26 cellular contexts compared by ENCODE assay signal in the genomic region with DNA sequence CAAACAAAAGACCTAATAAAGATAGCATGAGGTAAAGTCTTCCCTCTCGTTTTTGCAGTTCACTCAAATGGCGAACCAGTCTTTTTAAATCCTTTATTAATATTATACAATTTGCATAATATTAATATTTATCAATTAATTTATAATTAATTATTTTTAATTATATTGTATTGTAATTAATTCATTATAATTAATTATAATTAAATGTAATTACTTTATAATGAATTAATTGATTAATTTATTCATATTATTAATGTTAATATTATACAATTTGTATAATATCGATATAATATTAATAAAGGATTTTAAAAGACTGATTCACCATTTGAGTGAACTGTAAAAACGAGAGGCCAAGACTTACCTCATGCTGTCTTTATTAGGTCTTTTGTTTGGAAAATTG.
"Had no signal": no experiment of that assay in that cellular context is flagged by ENCODE, and none has a peak within 500 bp of the region (broad histone marks: within the 10 kb centered on the region; RNA-seq: fewer than 3 reads in every experiment).

No MANE protein-coding gene starts in this region.

- H3K4me1 Mint-ChIP-seq: immature natural killer cell; mesothelial cell of epicardium; naive B cell; natural killer cell; nephron progenitor cell; neural progenitor cell; stimulated activated naive B cell treated with anti-CD40 and anti-IgM and Interleukin-4, amounts not matched to agents 10 μg/mL and 1 μg/mL and 100 μg/mL, for 72 hours had no signal

- ATAC-seq: natural killer cell; right lobe of liver; stimulated activated naive B cell treated with anti-CD40 and anti-IgM and Interleukin-4, amounts not matched to agents 10 μg/mL and 1 μg/mL and 100 μg/mL, for 72 hours; stimulated activated naive CD8-positive, alpha-beta T cell treated with anti-CD3 and anti-CD28 coated beads, Interleukin-15, Interleukin-2, amounts not matched to agents 100 U/mL and 50 U/mL, for 24 hours had no signal

- DNase-seq: hypothalamus; immature natural killer cell; left ventricle myocardium inferior; mesendoderm; naive B cell; natural killer cell; nephron progenitor cell; occipital lobe; right lobe of liver; stimulated activated CD4-positive, alpha-beta T cell treated with anti-CD3 and anti-CD28 coated beads, Interleukin-12 subunit alpha, Interleukin-12 subunit beta, amount 100 ng/mL, for 4 hours; stimulated activated CD4-positive, alpha-beta T cell treated with anti-CD3 and anti-CD28 coated beads, Interleukin-15, amount 100 ng/mL, for 24 hours; stimulated activated CD4-positive, alpha-beta T cell treated with anti-CD3 and anti-CD28 coated beads, Interleukin-2, amount 100 ng/mL, for 24 hours; stimulated activated CD4-positive, alpha-beta T cell treated with anti-CD3 and anti-CD28 coated beads, Interleukin-4, amount 100 ng/mL, for 1 hour; stimulated activated naive B cell treated with anti-CD40 and anti-IgM and Interleukin-4, amounts not matched to agents 10 μg/mL and 1 μg/mL and 100 μg/mL, for 72 hours; stimulated activated naive CD8-positive, alpha-beta T cell treated with anti-CD3 and anti-CD28 coated beads, Interleukin-15, Interleukin-2, amounts not matched to agents 100 U/mL and 50 U/mL, for 24 hours; stomach; testis; tibial artery; trophoblast cell; uterus had no signal

- H3K4me1 ChIP-seq: left ventricle myocardium inferior, neural progenitor cell, right atrium auricular region, right lobe of liver, stomach, testis, tibial artery, uterus had no signal

- H3K9me3 ChIP-seq: left ventricle myocardium inferior, neutrophil, right atrium auricular region, right lobe of liver, testis, tibial artery, uterus had no signal

- H3K27me3 ChIP-seq: neural progenitor cell, neutrophil, right atrium auricular region, right lobe of liver, stomach, testis, tibial artery, uterus had no signal

- H3K4me3 Mint-ChIP-seq: immature natural killer cell; mesothelial cell of epicardium; naive B cell; natural killer cell; nephron progenitor cell; neural progenitor cell; stimulated activated naive B cell treated with anti-CD40 and anti-IgM and Interleukin-4, amounts not matched to agents 10 μg/mL and 1 μg/mL and 100 μg/mL, for 72 hours had no signal

- H3K27ac Mint-ChIP-seq: immature natural killer cell; mesothelial cell of epicardium; naive B cell; natural killer cell; nephron progenitor cell; neural progenitor cell; progenitor cell of endocrine pancreas; stimulated activated naive B cell treated with anti-CD40 and anti-IgM and Interleukin-4, amounts not matched to agents 10 μg/mL and 1 μg/mL and 100 μg/mL, for 72 hours had no signal

- H3K27me3 Mint-ChIP-seq: naive B cell; progenitor cell of endocrine pancreas; stimulated activated naive B cell treated with anti-CD40 and anti-IgM and Interleukin-4, amounts not matched to agents 10 μg/mL and 1 μg/mL and 100 μg/mL, for 72 hours had no signal

- H3K9me3 Mint-ChIP-seq: mesothelial cell of epicardium; nephron progenitor cell; neural progenitor cell; stimulated activated naive B cell treated with anti-CD40 and anti-IgM and Interleukin-4, amounts not matched to agents 10 μg/mL and 1 μg/mL and 100 μg/mL, for 72 hours had no signal

- H3K36me3 ChIP-seq: left ventricle myocardium inferior, neural progenitor cell, neutrophil, right atrium auricular region, right lobe of liver, stomach, tibial artery, uterus had no signal

- H3K27ac ChIP-seq: left ventricle myocardium inferior, neural progenitor cell, neutrophil, right atrium auricular region, right lobe of liver, stomach, testis, tibial artery, uterus had no signal

- H3K36me3 Mint-ChIP-seq: immature natural killer cell; mesothelial cell of epicardium; naive B cell; natural killer cell; neural progenitor cell; stimulated activated naive B cell treated with anti-CD40 and anti-IgM and Interleukin-4, amounts not matched to agents 10 μg/mL and 1 μg/mL and 100 μg/mL, for 72 hours had no signal

- H3K4me3 ChIP-seq: left ventricle myocardium inferior, lung, neural progenitor cell, right atrium auricular region, right lobe of liver, stomach, testis, tibial artery, uterus had no signal
